ENCODE assay signal across 1 cellular context in the genomic region with DNA sequence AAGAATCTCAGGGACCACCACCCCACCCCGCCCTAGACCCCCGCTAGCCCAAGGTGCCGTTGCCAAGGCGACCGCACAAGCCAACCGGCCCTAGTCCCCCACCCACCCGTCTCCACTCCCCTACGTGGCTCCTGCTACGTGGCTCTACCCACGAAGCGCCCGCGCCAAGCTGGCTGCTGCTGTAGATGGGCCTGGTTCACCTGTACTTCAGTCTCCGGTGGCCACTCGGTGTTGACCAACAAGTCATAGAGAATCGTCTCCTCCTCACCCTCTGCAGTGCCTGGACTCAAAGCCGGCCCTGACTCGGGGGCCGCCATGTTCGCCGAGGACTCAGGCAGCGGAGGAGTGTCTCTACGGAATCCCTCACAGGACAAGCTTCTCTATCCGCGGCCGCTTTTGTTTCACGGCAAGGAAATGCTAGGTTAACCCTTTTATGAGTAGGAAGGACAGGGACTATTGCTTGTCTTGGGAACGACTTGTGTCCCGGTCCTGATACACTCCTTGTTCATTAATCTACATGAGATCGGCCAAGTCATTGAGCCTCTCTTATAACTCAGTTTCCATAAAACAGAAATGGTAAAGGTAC.
TF ChIP-seq lines count a peak whose summit lies in the region.

TSS of gene NBAS (minus strand) at position 347 of the 586 bp plus-strand sequence. CDS start at position 317, 30 bp downstream.

TF ChIP-seq in GM12878, 131 proteins besides CTCF, POLR2A, EP300 and RAD21 (continued from another document and continues in another):
- TF ChIP-seq, protein P1, sequence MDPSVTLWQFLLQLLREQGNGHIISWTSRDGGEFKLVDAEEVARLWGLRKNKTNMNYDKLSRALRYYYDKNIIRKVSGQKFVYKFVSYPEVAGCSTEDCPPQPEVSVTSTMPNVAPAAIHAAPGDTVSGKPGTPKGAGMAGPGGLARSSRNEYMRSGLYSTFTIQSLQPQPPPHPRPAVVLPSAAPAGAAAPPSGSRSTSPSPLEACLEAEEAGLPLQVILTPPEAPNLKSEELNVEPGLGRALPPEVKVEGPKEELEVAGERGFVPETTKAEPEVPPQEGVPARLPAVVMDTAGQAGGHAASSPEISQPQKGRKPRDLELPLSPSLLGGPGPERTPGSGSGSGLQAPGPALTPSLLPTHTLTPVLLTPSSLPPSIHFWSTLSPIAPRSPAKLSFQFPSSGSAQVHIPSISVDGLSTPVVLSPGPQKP (IDR thresholded peaks at IDR 0.05; ENCODE audit: low read depth, low read length), result no peak
- no peak for TF ChIP-seq ATF3 (IDR thresholded peaks at IDR 0.05; ENCODE audit: borderline replicate concordance, extremely low read depth, low read depth, low read length)
- no peak for TF ChIP-seq CEBPZ (IDR thresholded peaks at IDR 0.05; ENCODE audit: low read depth, low read length)
- TF ChIP-seq, protein P2, sequence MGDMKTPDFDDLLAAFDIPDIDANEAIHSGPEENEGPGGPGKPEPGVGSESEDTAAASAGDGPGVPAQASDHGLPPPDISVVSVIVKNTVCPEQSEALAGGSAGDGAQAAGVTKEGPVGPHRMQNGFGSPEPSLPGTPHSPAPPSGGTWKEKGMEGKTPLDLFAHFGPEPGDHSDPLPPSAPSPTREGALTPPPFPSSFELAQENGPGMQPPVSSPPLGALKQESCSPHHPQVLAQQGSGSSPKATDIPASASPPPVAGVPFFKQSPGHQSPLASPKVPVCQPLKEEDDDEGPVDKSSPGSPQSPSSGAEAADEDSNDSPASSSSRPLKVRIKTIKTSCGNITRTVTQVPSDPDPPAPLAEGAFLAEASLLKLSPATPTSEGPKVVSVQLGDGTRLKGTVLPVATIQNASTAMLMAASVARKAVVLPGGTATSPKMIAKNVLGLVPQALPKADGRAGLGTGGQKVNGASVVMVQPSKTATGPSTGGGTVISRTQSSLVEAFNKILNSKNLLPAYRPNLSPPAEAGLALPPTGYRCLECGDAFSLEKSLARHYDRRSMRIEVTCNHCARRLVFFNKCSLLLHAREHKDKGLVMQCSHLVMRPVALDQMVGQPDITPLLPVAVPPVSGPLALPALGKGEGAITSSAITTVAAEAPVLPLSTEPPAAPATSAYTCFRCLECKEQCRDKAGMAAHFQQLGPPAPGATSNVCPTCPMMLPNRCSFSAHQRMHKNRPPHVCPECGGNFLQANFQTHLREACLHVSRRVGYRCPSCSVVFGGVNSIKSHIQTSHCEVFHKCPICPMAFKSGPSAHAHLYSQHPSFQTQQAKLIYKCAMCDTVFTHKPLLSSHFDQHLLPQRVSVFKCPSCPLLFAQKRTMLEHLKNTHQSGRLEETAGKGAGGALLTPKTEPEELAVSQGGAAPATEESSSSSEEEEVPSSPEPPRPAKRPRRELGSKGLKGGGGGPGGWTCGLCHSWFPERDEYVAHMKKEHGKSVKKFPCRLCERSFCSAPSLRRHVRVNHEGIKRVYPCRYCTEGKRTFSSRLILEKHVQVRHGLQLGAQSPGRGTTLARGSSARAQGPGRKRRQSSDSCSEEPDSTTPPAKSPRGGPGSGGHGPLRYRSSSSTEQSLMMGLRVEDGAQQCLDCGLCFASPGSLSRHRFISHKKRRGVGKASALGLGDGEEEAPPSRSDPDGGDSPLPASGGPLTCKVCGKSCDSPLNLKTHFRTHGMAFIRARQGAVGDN (IDR thresholded peaks at IDR 0.05), result no peak
- 0 out of 2 replicates have a peak, but pooled peaks have one; percentile 50 for TF ChIP-seq POLR2AphosphoS2 (IDR thresholded peaks at IDR 0.05; ENCODE audit: low read depth, low read length)
- TF ChIP-seq TBL1XR1 (IDR thresholded peaks at IDR 0.05; ENCODE audit: low read depth, low read length), result no peak
- no peak for TF ChIP-seq NR2C2 (IDR thresholded peaks at IDR 0.05; ENCODE audit: borderline replicate concordance, control insufficient read depth, insufficient read length, low read depth)
- no peak for TF ChIP-seq ATF2 (IDR thresholded peaks at IDR 0.05; ENCODE audit: low read length)
- TF ChIP-seq EZH2 (IDR thresholded peaks at IDR 0.05; ENCODE audit: borderline replicate concordance, control insufficient read depth, low read depth, low read length), result no peak
- no peak for TF ChIP-seq SMAD5 (IDR thresholded peaks at IDR 0.05; ENCODE audit: low read depth)
- no peak for TF ChIP-seq MYC (IDR thresholded peaks at IDR 0.05; ENCODE audit: insufficient read depth, insufficient read length, insufficient replicate concordance, low read length, severe bottlenecking)
- TF ChIP-seq EED (IDR thresholded peaks at IDR 0.05; ENCODE audit: low read depth), result no peak
- TF ChIP-seq PML (IDR thresholded peaks at IDR 0.05; ENCODE audit: low read length), result no peak; the same call in 1 of the 2 replicates
- TF ChIP-seq SMAD1 (IDR thresholded peaks at IDR 0.05; ENCODE audit: low read depth, partially characterized antibody), result no peak
- no peak for TF ChIP-seq ZBED1 (IDR thresholded peaks at IDR 0.05; ENCODE audit: borderline replicate concordance)
- TF ChIP-seq, protein P3, sequence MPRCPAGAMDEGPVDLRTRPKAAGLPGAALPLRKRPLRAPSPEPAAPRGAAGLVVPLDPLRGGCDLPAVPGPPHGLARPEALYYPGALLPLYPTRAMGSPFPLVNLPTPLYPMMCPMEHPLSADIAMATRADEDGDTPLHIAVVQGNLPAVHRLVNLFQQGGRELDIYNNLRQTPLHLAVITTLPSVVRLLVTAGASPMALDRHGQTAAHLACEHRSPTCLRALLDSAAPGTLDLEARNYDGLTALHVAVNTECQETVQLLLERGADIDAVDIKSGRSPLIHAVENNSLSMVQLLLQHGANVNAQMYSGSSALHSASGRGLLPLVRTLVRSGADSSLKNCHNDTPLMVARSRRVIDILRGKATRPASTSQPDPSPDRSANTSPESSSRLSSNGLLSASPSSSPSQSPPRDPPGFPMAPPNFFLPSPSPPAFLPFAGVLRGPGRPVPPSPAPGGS (IDR thresholded peaks at IDR 0.05; ENCODE audit: borderline replicate concordance, insufficient read depth, low read depth, low read length, poor library complexity, severe bottlenecking), result no peak
- TF ChIP-seq BMI1 (IDR thresholded peaks at IDR 0.05; ENCODE audit: borderline replicate concordance), result no peak
- no peak for TF ChIP-seq JUNB (IDR thresholded peaks at IDR 0.05)
- TF ChIP-seq ZNF24 (IDR thresholded peaks at IDR 0.05), result peak; percentile 26; the same call in 1 of the 2 replicates
- TF ChIP-seq, protein P4, sequence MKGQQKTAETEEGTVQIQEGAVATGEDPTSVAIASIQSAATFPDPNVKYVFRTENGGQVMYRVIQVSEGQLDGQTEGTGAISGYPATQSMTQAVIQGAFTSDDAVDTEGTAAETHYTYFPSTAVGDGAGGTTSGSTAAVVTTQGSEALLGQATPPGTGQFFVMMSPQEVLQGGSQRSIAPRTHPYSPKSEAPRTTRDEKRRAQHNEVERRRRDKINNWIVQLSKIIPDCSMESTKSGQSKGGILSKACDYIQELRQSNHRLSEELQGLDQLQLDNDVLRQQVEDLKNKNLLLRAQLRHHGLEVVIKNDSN (IDR thresholded peaks at IDR 0.05; ENCODE audit: borderline replicate concordance, extremely low read length, insufficient read depth, low read depth, low read length), result no peak
- TF ChIP-seq ETV6 (conservative IDR thresholded peaks at IDR 0.05 in 1 of 2, IDR thresholded peaks at IDR 0.05 in 1 of 2; ENCODE audit: borderline replicate concordance in 1 of 2, low read depth in 1 of 2), result no peak
- TF ChIP-seq NR2C1 (IDR thresholded peaks at IDR 0.05), result no peak
- TF ChIP-seq SUZ12 (IDR thresholded peaks at IDR 0.05; ENCODE audit: unreplicated experiment), result no peak
- TF ChIP-seq POLR2AphosphoS5 (IDR thresholded peaks at IDR 0.05; ENCODE audit: low read length), result peak; percentile 49; the same call in 1 of the 2 replicates
- TF ChIP-seq, protein P5, sequence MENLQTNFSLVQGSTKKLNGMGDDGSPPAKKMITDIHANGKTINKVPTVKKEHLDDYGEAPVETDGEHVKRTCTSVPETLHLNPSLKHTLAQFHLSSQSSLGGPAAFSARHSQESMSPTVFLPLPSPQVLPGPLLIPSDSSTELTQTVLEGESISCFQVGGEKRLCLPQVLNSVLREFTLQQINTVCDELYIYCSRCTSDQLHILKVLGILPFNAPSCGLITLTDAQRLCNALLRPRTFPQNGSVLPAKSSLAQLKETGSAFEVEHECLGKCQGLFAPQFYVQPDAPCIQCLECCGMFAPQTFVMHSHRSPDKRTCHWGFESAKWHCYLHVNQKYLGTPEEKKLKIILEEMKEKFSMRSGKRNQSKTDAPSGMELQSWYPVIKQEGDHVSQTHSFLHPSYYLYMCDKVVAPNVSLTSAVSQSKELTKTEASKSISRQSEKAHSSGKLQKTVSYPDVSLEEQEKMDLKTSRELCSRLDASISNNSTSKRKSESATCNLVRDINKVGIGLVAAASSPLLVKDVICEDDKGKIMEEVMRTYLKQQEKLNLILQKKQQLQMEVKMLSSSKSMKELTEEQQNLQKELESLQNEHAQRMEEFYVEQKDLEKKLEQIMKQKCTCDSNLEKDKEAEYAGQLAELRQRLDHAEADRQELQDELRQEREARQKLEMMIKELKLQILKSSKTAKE (IDR thresholded peaks at IDR 0.05; ENCODE audit: low read depth, poor library complexity, severe bottlenecking), result no peak
- no peak for TF ChIP-seq ZNF622 (IDR thresholded peaks at IDR 0.05)
- TF ChIP-seq MEF2B (IDR thresholded peaks at IDR 0.05; ENCODE audit: partially characterized antibody, poor library complexity, severe bottlenecking), result no peak
- TF ChIP-seq, protein P6, sequence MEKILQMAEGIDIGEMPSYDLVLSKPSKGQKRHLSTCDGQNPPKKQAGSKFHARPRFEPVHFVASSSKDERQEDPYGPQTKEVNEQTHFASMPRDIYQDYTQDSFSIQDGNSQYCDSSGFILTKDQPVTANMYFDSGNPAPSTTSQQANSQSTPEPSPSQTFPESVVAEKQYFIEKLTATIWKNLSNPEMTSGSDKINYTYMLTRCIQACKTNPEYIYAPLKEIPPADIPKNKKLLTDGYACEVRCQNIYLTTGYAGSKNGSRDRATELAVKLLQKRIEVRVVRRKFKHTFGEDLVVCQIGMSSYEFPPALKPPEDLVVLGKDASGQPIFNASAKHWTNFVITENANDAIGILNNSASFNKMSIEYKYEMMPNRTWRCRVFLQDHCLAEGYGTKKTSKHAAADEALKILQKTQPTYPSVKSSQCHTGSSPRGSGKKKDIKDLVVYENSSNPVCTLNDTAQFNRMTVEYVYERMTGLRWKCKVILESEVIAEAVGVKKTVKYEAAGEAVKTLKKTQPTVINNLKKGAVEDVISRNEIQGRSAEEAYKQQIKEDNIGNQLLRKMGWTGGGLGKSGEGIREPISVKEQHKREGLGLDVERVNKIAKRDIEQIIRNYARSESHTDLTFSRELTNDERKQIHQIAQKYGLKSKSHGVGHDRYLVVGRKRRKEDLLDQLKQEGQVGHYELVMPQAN (conservative IDR thresholded peaks at IDR 0.05), result peak; percentile 76
- TF ChIP-seq TARDBP (IDR thresholded peaks at IDR 0.05; ENCODE audit: borderline replicate concordance), result peak; percentile 54; the same call in 1 of the 2 replicates
- TF ChIP-seq, protein P7, sequence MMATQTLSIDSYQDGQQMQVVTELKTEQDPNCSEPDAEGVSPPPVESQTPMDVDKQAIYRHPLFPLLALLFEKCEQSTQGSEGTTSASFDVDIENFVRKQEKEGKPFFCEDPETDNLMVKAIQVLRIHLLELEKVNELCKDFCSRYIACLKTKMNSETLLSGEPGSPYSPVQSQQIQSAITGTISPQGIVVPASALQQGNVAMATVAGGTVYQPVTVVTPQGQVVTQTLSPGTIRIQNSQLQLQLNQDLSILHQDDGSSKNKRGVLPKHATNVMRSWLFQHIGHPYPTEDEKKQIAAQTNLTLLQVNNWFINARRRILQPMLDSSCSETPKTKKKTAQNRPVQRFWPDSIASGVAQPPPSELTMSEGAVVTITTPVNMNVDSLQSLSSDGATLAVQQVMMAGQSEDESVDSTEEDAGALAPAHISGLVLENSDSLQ (IDR thresholded peaks at IDR 0.05), result no peak
- TF ChIP-seq FOXK2 (IDR thresholded peaks at IDR 0.05), result no peak
- peak; percentile 51; the same call in 1 of the 3 replicates for TF ChIP-seq POU2F2 (IDR thresholded peaks at IDR 0.05; ENCODE audit: borderline replicate concordance, low read depth, low read length)
